Comparison of ENCODE assay signal across 10 cellular contexts in the genomic region with DNA sequence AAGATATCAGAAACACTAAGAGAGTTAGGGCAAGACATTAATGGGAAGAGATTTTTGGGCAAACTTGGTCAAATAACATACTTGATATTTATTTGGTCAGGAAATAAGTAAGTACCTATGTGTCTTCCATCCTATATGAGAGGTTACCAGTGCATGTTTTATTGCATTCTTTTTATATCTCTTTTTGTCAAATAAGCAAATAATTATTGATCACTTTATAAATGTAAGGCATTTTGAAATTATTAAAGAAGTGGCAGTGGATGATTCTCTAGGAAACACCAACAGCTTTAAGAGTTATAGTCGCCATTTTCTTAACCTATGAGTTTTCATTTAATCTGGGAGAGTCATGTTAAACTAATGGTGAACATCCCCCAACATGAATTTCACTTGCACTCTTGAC.
"Had no signal": no experiment of that assay in that cellular context is flagged by ENCODE, and none has a peak within 500 bp of the region (broad histone marks: within the 10 kb centered on the region; RNA-seq: fewer than 3 reads in every experiment).

No MANE protein-coding gene starts in this region.

- H3K4me1 ChIP-seq: neural progenitor cell, parathyroid adenoma had no signal

- H3K4me2 ChIP-seq: neural progenitor cell had no signal

- H3K79me2 ChIP-seq: parathyroid adenoma had no signal

- DNase-seq: activated CD4-positive, alpha-beta T cell treated with anti-CD3 and anti-CD28 coated beads for 4 hours; activated CD8-positive, alpha-beta T cell treated with anti-CD3 and anti-CD28 coated beads, Interleukin-2, amount 10 ng/mL, durations not matched to agents 7 days and 5 days; activated naive CD4-positive, alpha-beta T cell; endodermal cell; stimulated activated naive B cell treated with anti-CD40 and anti-IgM and Interleukin-4, amounts not matched to agents 10 μg/mL and 1 μg/mL and 100 μg/mL, for 72 hours; substantia nigra; trophoblast cell had no signal

- H3K4me3 ChIP-seq: neural progenitor cell had no signal

- H3K27ac ChIP-seq: neural progenitor cell, parathyroid adenoma had no signal

- H2AFZ ChIP-seq: neural progenitor cell, parathyroid adenoma had no signal

- H3K27me3 ChIP-seq: neural progenitor cell had no signal

- ATAC-seq: activated CD8-positive, alpha-beta T cell treated with anti-CD3 and anti-CD28 coated beads, Interleukin-2, amount 10 ng/mL, durations not matched to agents 7 days and 5 days; SK-N-SH treated with all-trans-retinoic acid at 6 μM for 48 hours; stimulated activated naive B cell treated with anti-CD40 and anti-IgM and Interleukin-4, amounts not matched to agents 10 μg/mL and 1 μg/mL and 100 μg/mL, for 72 hours had no signal

- H3K36me3 ChIP-seq: neural progenitor cell had no signal
